In genomic region chr11:43925063-43925931, GRCh38 we compare ENCODE assay signal across 2 cellular contexts.
TF ChIP-seq lines count a peak whose summit lies in the region.

No MANE protein-coding gene starts in this region.

TF ChIP-seq in SK-N-SH, 30 proteins besides CTCF, POLR2A, EP300 and RAD21:
- TF ChIP-seq REST (IDR thresholded peaks at IDR 0.05; ENCODE audit: low read depth, low read length) (no peak), MAX (IDR thresholded peaks at IDR 0.05; ENCODE audit: low read depth) (no peak), FOSL2 (IDR thresholded peaks at IDR 0.05; ENCODE audit: borderline replicate concordance, low read depth) (no peak), POLR2AphosphoS5 (IDR thresholded peaks at IDR 0.05; ENCODE audit: low read depth, low read length) (no peak), GATA2 (CRISPR knock-in tag; IDR thresholded peaks at IDR 0.05) (no peak), USF2 (IDR thresholded peaks at IDR 0.05; ENCODE audit: borderline replicate concordance, low read depth, low read length) (no peak), YY1 (IDR thresholded peaks at IDR 0.05; ENCODE audit: low read depth) (no peak), CHD2 (IDR thresholded peaks at IDR 0.05; ENCODE audit: low read length, partially characterized antibody) (no peak), JUND (IDR thresholded peaks at IDR 0.05) (no peak), RXRA (IDR thresholded peaks at IDR 0.05; ENCODE audit: borderline replicate concordance, low read depth) (no peak), SIN3A (IDR thresholded peaks at IDR 0.05; ENCODE audit: borderline replicate concordance, low read depth, low read length) (no peak), MEF2A (IDR thresholded peaks at IDR 0.05; ENCODE audit: borderline replicate concordance, low read depth) (no peak), GABPA (IDR thresholded peaks at IDR 0.05; ENCODE audit: low read depth) (no peak), MXI1 (IDR thresholded peaks at IDR 0.05; ENCODE audit: low read depth, low read length) (no peak)

TF ChIP-seq in H1, 55 proteins besides CTCF, POLR2A, EP300 and RAD21:
- TF ChIP-seq CEBPB (IDR thresholded peaks at IDR 0.05; ENCODE audit: low read depth, low read length), result no peak
- no peak for TF ChIP-seq KDM5A (IDR thresholded peaks at IDR 0.05; ENCODE audit: low read length)
- TF ChIP-seq SP2 (IDR thresholded peaks at IDR 0.05; ENCODE audit: low read length), result no peak
- no peak for TF ChIP-seq ZNF274 (IDR thresholded peaks at IDR 0.05; ENCODE audit: borderline replicate concordance, extremely low read depth, low read length)
- TF ChIP-seq EGR1 (IDR thresholded peaks at IDR 0.05; ENCODE audit: borderline replicate concordance, low read depth, low read length), result no peak
- TF ChIP-seq ATF2 (IDR thresholded peaks at IDR 0.05; ENCODE audit: low read length), result no peak
- TF ChIP-seq RBBP5 (IDR thresholded peaks at IDR 0.05; ENCODE audit: borderline replicate concordance, low read depth, low read length), result no peak
- TF ChIP-seq MAFK (IDR thresholded peaks at IDR 0.05; ENCODE audit: low read depth, low read length), result no peak
- no peak for TF ChIP-seq EZH2 (IDR thresholded peaks at IDR 0.05; ENCODE audit: low read depth, low read length, severe bottlenecking)
- no peak for TF ChIP-seq CHD1 (IDR thresholded peaks at IDR 0.05; ENCODE audit: low read depth, low read length)
